ENCODE assay signal across 10 cellular contexts in the genomic region with DNA sequence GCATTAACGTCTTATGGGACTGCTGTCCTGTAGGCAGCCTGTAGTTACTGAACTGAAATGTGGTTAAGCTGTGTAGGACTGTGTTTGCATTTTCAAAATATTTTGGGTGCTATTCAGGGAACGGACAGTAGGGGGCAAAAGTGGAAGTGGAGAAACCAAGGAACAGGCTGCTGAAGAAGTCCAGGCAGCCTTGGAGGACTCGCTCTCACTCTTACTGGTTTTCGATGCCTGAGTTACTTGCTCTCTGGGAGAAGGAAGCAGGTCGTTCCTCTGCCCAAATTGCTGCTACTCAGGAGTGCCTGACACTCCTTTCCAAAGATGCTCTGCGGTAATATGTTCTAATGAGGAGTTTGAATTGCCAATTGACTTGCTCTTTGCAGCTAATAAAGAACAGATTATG.
A peak's percentile ranks its signal among the peaks of the same experiment; 100 is the strongest.
DNase-seq lines count a peak whose midpoint lies in the region; ATAC-seq, FAIRE-seq and TF ChIP-seq lines count a peak whose summit lies in the region.
"Had no signal": no experiment of that assay in that cellular context is flagged by ENCODE, and none has a peak within 500 bp of the region (broad histone marks: within the 10 kb centered on the region; RNA-seq: fewer than 3 reads in every experiment).

No MANE protein-coding gene starts in this region.

- no peaks in the 10 kb centered on the region for H3K36me3 ChIP-seq in bronchial epithelial cell (ENCODE audit: control insufficient read depth, insufficient read depth, low read length)

- FAIRE-seq in bronchial epithelial cell (lab: Jason Lieb, UNC): no peak
- FAIRE-seq: TTC549 had no signal

- no peak overlapping the region for H3K27ac Mint-ChIP-seq in mesothelial cell of epicardium

- no peak for ATAC-seq in HG03039 (IDR thresholded peaks at IDR 0.05; ENCODE audit: unreplicated experiment)

- DNase-seq in NCI-H1417 (lab: John Stamatoyannopoulos, UW) (peak in 2 of 3 experiments; percentile 23 to 28), NCI-H1417 treated with DMSO at 0.1 percent for 48 hours (lab: John Stamatoyannopoulos, UW) (no peak), NCI-H1694 (lab: John Stamatoyannopoulos, UW) (peak; percentile 31), bronchial epithelial cell (ENCODE audit: low read depth) (peak; percentile 2), mesothelial cell of epicardium (ENCODE audit: low spot score in 2 of 2, unreplicated experiment in 2 of 2) (peak in 1 of 2 experiments; percentile 40)
- DNase-seq in central memory CD4-positive, alpha-beta T cell: no peak
- DNase-seq in activated CD8-positive, alpha-beta memory T cell treated with anti-CD3 and anti-CD28 coated beads for 24 hours: no peak

- peaks cover 3% of the 10 kb centered on the region for H3K9me3 Mint-ChIP-seq in mesothelial cell of epicardium

- TF ChIP-seq CTCF in bronchial epithelial cell (IDR thresholded peaks at IDR 0.05; ENCODE audit: insufficient read depth, low read length, severe bottlenecking) (peak; percentile 27), mesothelial cell of epicardium (IDR thresholded peaks at IDR 0.05; ENCODE audit: unreplicated experiment) (peak; percentile 95)

- no peaks in the 10 kb centered on the region for H3K36me3 Mint-ChIP-seq in mesothelial cell of epicardium

- H3K27me3 Mint-ChIP-seq in mesothelial cell of epicardium (ENCODE audit: low read depth): peaks cover 17% of the 10 kb centered on the region

- no peak overlapping the region for H3K4me3 Mint-ChIP-seq in mesothelial cell of epicardium

- no peaks in the 10 kb centered on the region for H3K4me1 Mint-ChIP-seq in mesothelial cell of epicardium

- no peaks in the 10 kb centered on the region for H3K27me3 ChIP-seq in bronchial epithelial cell (ENCODE audit: control insufficient read depth, insufficient read depth, low read length)

- H3K4me3 ChIP-seq in bronchial epithelial cell (ENCODE audit: low read depth, low read length): no peak overlapping the region
- H3K4me3 ChIP-seq: lung had no signal

Comparison
In these comparisons a context has a peak if more than half of its experiments do, and no peak if none do; other contexts are left out.
1. DNase-seq: peak in NCI-H1417 (2 of 3), NCI-H1694 (single experiment) and bronchial epithelial cell (single experiment); none in NCI-H1417 treated with DMSO at 0.1 percent for 48 hours (single experiment), central memory CD4-positive, alpha-beta T cell (single experiment) and activated CD8-positive, alpha-beta memory T cell treated with anti-CD3 and anti-CD28 coated beads for 24 hours (single experiment).